In genomic region chr10:78341953-78342614, GRCh38 we compare ENCODE assay signal across 19 cellular contexts.
DNase-seq lines count a peak whose midpoint lies in the region; ATAC-seq and TF ChIP-seq lines count a peak whose summit lies in the region.
"Had no signal": no experiment of that assay in that cellular context is flagged by ENCODE, and none has a peak within 500 bp of the region (broad histone marks: within the 10 kb centered on the region; RNA-seq: fewer than 3 reads in every experiment).

No MANE protein-coding gene starts in this region.

- H3K27ac Mint-ChIP-seq in endodermal cell = no peak overlapping the region
- H3K27ac Mint-ChIP-seq: CD14-positive monocyte had no signal

- intact Hi-C loops in Right ventricle myocardium superior (cut with DNase I) (no loop called here), sigmoid colon (cut with DNase I) (no loop called here), uterus (cut with DNase I; ENCODE audit: low total_unique reads) (no loop called here)

- TF ChIP-seq EP300 in sigmoid colon (IDR thresholded peaks at IDR 0.05) = no peak

- TF ChIP-seq CTCF in right atrium auricular region (IDR thresholded peaks at IDR 0.05) = no peak
- no peak for TF ChIP-seq CTCF in endodermal cell (conservative IDR thresholded peaks at IDR 0.05)
- TF ChIP-seq CTCF in sigmoid colon (IDR thresholded peaks at IDR 0.05) = no peak
- TF ChIP-seq CTCF in uterus (IDR thresholded peaks at IDR 0.05) = no peak

- ATAC-seq in Right ventricle myocardium superior (ENCODE audit: poor library complexity) = no peak
- ATAC-seq in GM19463 (IDR thresholded peaks at IDR 0.05; ENCODE audit: unreplicated experiment) = no peak
- ATAC-seq: K562, Right ventricle myocardium inferior had no signal

- H3K36me3 ChIP-seq in right atrium auricular region (no peaks in the 10 kb centered on the region), endodermal cell (ENCODE audit: control insufficient read depth, insufficient read depth, low read length) (no peaks in the 10 kb centered on the region), sigmoid colon (no peaks in the 10 kb centered on the region), uterus (no peaks in the 10 kb centered on the region)

- no peak overlapping the region for H3K4me3 Mint-ChIP-seq in endodermal cell
- H3K4me3 Mint-ChIP-seq: CD14-positive monocyte had no signal

- H3K36me3 Mint-ChIP-seq in endodermal cell (ENCODE audit: low read depth) = no peaks in the 10 kb centered on the region
- H3K36me3 Mint-ChIP-seq: CD14-positive monocyte had no signal

- DNase-seq in right atrium auricular region (ENCODE audit: low spot score) (peak; percentile 34), Right ventricle myocardium superior (no peak), endodermal cell (peak; percentile 24), sigmoid colon (peak; percentile 43), uterus (peak; percentile 4 to 9), CD1c-positive myeloid dendritic cell (ENCODE audit: extremely low spot score) (no peak), OCI-M2 (lab: John Stamatoyannopoulos, UW; ENCODE audit: unreplicated experiment) (no peak)
- DNase-seq: GM23248, NCI-H146, NCI-H2081 treated with DMSO at 0.1 percent for 48 hours, NCI-H345, NCI-H526 treated with DMSO at 0.1 percent for 48 hours, PC-9 had no signal

- no peak overlapping the region for H3K9ac ChIP-seq in endodermal cell (ENCODE audit: extremely low read depth, low read length, poor library complexity, severe bottlenecking)
- H3K9ac ChIP-seq: GM23248 had no signal

- 90 to 96% methylated on average over 6 to 8 of the region's 8 CpGs for WGBS in endodermal cell (ENCODE audit: insufficient coverage in 1 of 2, insufficient read length in 1 of 2), 2 experiments
- WGBS in sigmoid colon, 2 donors = 85 to 94% methylated on average over 8 of the region's 8 CpGs

- H3K27me3 Mint-ChIP-seq in endodermal cell (ENCODE audit: insufficient read depth) = peaks cover 2% of the 10 kb centered on the region

- H3K27ac ChIP-seq in right atrium auricular region (no peak overlapping the region), endodermal cell (ENCODE audit: low read depth, low read length) (no peak overlapping the region), sigmoid colon (no peak overlapping the region), uterus (no peak overlapping the region)
- H3K27ac ChIP-seq: A549, GM23248, PC-9 had no signal

- peaks cover 7% of the 10 kb centered on the region for H3K9me3 Mint-ChIP-seq in endodermal cell

- no peaks in the 10 kb centered on the region for H3K9me3 ChIP-seq in right atrium auricular region
- no peaks in the 10 kb centered on the region for H3K9me3 ChIP-seq in endodermal cell (ENCODE audit: control insufficient read depth, low read length)
- H3K9me3 ChIP-seq in sigmoid colon = no peaks in the 10 kb centered on the region
- H3K9me3 ChIP-seq in uterus = no peaks in the 10 kb centered on the region
- H3K9me3 ChIP-seq: A549 had no signal

- H3K4me3 ChIP-seq in right atrium auricular region (no peak overlapping the region), endodermal cell (ENCODE audit: low read length) (no peak overlapping the region), sigmoid colon (no peak overlapping the region), uterus (no peak overlapping the region)
- H3K4me3 ChIP-seq: A549, GM23248, K562, PC-9 had no signal

- H3K4me1 ChIP-seq in right atrium auricular region (no peaks in the 10 kb centered on the region), endodermal cell (ENCODE audit: control insufficient read depth, insufficient read depth, low read length) (no peaks in the 10 kb centered on the region), sigmoid colon (peaks cover 0 to 11% (median 6%) of the 10 kb centered on the region in 4 donors), uterus (peaks cover 0 to under 1% of the 10 kb centered on the region in 2 donors)
- H3K4me1 ChIP-seq: A549, Caco-2 had no signal

- no peaks in the 10 kb centered on the region for H3K27me3 ChIP-seq in right atrium auricular region
- no peaks in the 10 kb centered on the region for H3K27me3 ChIP-seq in endodermal cell (ENCODE audit: control insufficient read depth, insufficient read depth, low read length, poor library complexity, severe bottlenecking)
- H3K27me3 ChIP-seq in sigmoid colon = no peaks in the 10 kb centered on the region
- no peaks in the 10 kb centered on the region for H3K27me3 ChIP-seq in uterus

- H3K4me1 Mint-ChIP-seq in endodermal cell = peaks cover 2% of the 10 kb centered on the region
- H3K4me1 Mint-ChIP-seq: CD14-positive monocyte had no signal

- TF ChIP-seq POLR2A in sigmoid colon (IDR thresholded peaks at IDR 0.05) (no peak), uterus (IDR thresholded peaks at IDR 0.05) (no peak)

Comparison
In these comparisons a context has a peak if more than half of its experiments do, and no peak if none do; other contexts are left out.
1. DNase-seq: peak in right atrium auricular region (single experiment), endodermal cell (single experiment), sigmoid colon (single experiment) and uterus (2 of 2); none in Right ventricle myocardium superior (single experiment), CD1c-positive myeloid dendritic cell (single experiment) and OCI-M2 (single experiment).